ENCODE assay signal across 12 cellular contexts in the genomic region with DNA sequence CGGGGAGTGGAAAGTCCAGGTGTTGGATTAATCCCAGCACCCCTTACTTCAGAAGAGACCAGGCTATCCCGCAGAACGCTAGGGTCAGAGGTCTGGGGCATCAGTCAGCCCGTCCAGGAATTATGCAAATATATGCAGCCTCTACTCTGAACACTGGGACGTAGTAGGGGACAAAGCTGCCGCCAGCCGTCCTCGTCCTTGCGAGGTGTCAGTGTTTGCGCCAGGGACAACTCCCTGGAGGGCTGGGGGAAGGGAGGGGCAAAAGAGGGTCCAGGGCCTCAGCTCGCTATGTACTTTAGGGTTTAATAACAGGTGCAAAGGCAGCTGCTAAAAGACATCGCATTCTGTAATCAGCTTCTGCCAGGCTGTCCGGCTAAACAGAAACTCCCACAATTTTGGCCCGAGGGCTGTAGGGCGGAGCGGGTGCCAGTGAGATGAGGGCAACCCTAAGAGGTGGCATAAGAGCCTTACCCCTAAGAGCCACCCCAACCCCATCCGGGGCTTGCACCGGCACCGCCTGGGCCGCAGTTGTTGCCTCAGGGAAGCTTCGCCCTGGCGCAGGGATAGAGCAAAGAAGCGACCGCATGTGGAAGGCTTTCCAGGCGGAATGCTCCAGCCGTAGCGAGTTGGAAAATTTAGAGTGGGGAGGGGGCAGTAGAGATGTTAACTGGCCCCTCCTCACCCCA. TPM values are rescaled to one million over a fixed set of nuclear protein-coding genes. Genes with fewer than 3 reads are reported as not detected.
A peak's percentile ranks its signal among the peaks of the same experiment; 100 is the strongest.
DNase-seq lines count a peak whose midpoint lies in the region; ATAC-seq, FAIRE-seq and TF ChIP-seq lines count a peak whose summit lies in the region.
"Had no signal": no experiment of that assay in that cellular context is flagged by ENCODE, and none has a peak within 500 bp of the region (broad histone marks: within the 10 kb centered on the region; RNA-seq: fewer than 3 reads in every experiment).

No MANE protein-coding gene starts in this region.

- no peak overlapping the region for H4K5ac ChIP-seq in IMR-90 (ENCODE audit: low read depth, low read length)

- H3K4me1 ChIP-seq in IMR-90 (ENCODE audit: control insufficient read depth, insufficient read depth, low read length) = no peaks in the 10 kb centered on the region
- peaks cover 0 to 34% of the 10 kb centered on the region in 2 experiments; a peak in 4 of 5 replicates for H3K4me1 ChIP-seq in K562 (replicated peaks in 1 of 2; ENCODE audit: control insufficient read depth in 2 of 2, insufficient read depth in 2 of 2, low read length in 2 of 2)
- H3K4me1 ChIP-seq in iPS-20b (ENCODE audit: insufficient read depth, low read length) = peaks cover 15% of the 10 kb centered on the region; the same call in 1 of the 2 replicates
- peaks cover 11 to 18% (median 13%) of the 10 kb centered on the region in 3 donors for H3K4me1 ChIP-seq in skeletal muscle tissue (ENCODE audit: control insufficient read depth in 3 of 3, insufficient read depth in 3 of 3, low read length in 3 of 3)
- peaks cover 0 to 11% of the 10 kb centered on the region in 2 donors for H3K4me1 ChIP-seq in kidney (ENCODE audit: control insufficient read depth in 1 of 2, insufficient read depth in 1 of 2, low read depth in 1 of 2, low read length in 2 of 2)

- H3K23ac ChIP-seq in IMR-90 (ENCODE audit: low read depth, low read length) = no peak overlapping the region

- ATAC-seq in IMR-90 (ENCODE audit: low read depth) (peak; percentile 30), K562 (no peak), HG03159 (IDR thresholded peaks at IDR 0.05; ENCODE audit: unreplicated experiment) (no peak), GM18517 (IDR thresholded peaks at IDR 0.05; ENCODE audit: unreplicated experiment) (no peak)

- H3K4me3 Mint-ChIP-seq in activated T-helper 2 cell treated with anti-CD3 and anti-CD28 coated beads, Interferon-gamma antibody, Interleukin-2, Interleukin-4, amounts not matched to agents 10 μg/mL and 5 μg/mL and 100 μg/mL, durations not matched to agents 14 hours and 24 hours and 36 hours (ENCODE audit: low read depth) = no peak overlapping the region

- CTCF ChIA-PET in IMR-90 (lab: Yijun Ruan, JAX) (interaction anchor here (1.0 kb wide), 2 partner anchors 14 to 468 kb away, joined by 3 to 6 read pairs; no protein-coding TSS in a partner anchor), K562 (lab: Yijun Ruan, JAX; ENCODE audit: low intra/inter-chr PET ratio) (no interaction called here)

- no peak overlapping the region for H2BK5ac ChIP-seq in IMR-90 (ENCODE audit: low read depth, low read length, poor library complexity, severe bottlenecking)

- FAIRE-seq in K562 (lab: Jason Lieb, UNC) (no peak), kidney (lab: Jason Lieb, UNC) (no peak)
- FAIRE-seq: small intestine, TTC549, urothelium cell line had no signal

- TF ChIP-seq POLR2A in IMR-90 (IDR thresholded peaks at IDR 0.05; ENCODE audit: low read depth, low read length) = no peak
- no peak for TF ChIP-seq POLR2A in K562 (conservative IDR thresholded peaks at IDR 0.05)

- POLR2A ChIA-PET in IMR-90 (lab: Charles Lee; ENCODE audit: unreplicated experiment) (no interaction called here), K562 (lab: Yijun Ruan, JAX) (interaction anchor here (0.6 kb wide), 1 partner anchor 209 kb away, joined by 3 read pairs; no protein-coding TSS in a partner anchor)

- no peak overlapping the region for H3K9ac ChIP-seq in IMR-90 (ENCODE audit: low read depth, low read length)
- peak overlapping the region; percentile 29 to 44; a peak in 2 of 4 replicates for H3K9ac ChIP-seq in K562 (ENCODE audit: insufficient read depth in 1 of 2, low read depth in 2 of 2, low read length in 2 of 2)
- no peak overlapping the region for H3K9ac ChIP-seq in iPS-20b (ENCODE audit: low read depth, low read length)
- H3K9ac ChIP-seq in skeletal muscle tissue (ENCODE audit: low read depth in 1 of 3, low read length in 3 of 3) = peak overlapping the region; percentile 36 to 69 (median 64)
- no peak overlapping the region for H3K9ac ChIP-seq in kidney (ENCODE audit: low read length in 2 of 2)

- no peak overlapping the region for H2AK9ac ChIP-seq in IMR-90 (replicated peaks; ENCODE audit: low read depth, low read length, poor library complexity)

- no peak for TF ChIP-seq EP300 in K562 (IDR thresholded peaks at IDR 0.05; ENCODE audit: low read length)

- no TSS peak for BruUV-seq in IMR-90 (replicated peaks; lab: Mats Ljungman, UMichigan)
- no TSS peak for BruUV-seq in K562 (replicated peaks; lab: Mats Ljungman, UMichigan)

- H3K27me3 ChIP-seq in IMR-90 (ENCODE audit: control insufficient read depth, insufficient read depth, low read length) = peaks cover 77% of the 10 kb centered on the region
- no peaks in the 10 kb centered on the region; a peak in 1 of 5 replicates for H3K27me3 ChIP-seq in K562 (ENCODE audit: control insufficient read depth in 2 of 2, insufficient read depth in 2 of 2, low read length in 2 of 2)
- H3K27me3 ChIP-seq in iPS-20b (ENCODE audit: insufficient read depth, low read length) = peaks cover 100% of the 10 kb centered on the region
- H3K27me3 ChIP-seq in skeletal muscle tissue (ENCODE audit: control insufficient read depth in 3 of 3, insufficient read depth in 3 of 3, low read length in 3 of 3) = peaks cover 52 to 74% (median 57%) of the 10 kb centered on the region in 3 donors

- H3K79me1 ChIP-seq in IMR-90 (ENCODE audit: low read depth in 1 of 2, low read length in 2 of 2) = no peaks in the 10 kb centered on the region

- H2AFZ ChIP-seq in IMR-90 (replicated peaks; ENCODE audit: low read length, poor library complexity) (peak overlapping the region; percentile 90), K562 (ENCODE audit: low read depth, low read length) (peak overlapping the region; percentile 77)

- H3K4ac ChIP-seq in IMR-90 (ENCODE audit: low read depth, low read length) = no peak overlapping the region

- no peak overlapping the region for H2AK5ac ChIP-seq in IMR-90 (ENCODE audit: low read depth, low read length)

- H4K8ac ChIP-seq in IMR-90 (ENCODE audit: low read depth in 2 of 2, low read length in 2 of 2) = no peak overlapping the region

- H3K9me3 ChIP-seq in IMR-90 (ENCODE audit: control insufficient read depth, insufficient read depth, low read length) (peaks cover 20% of the 10 kb centered on the region; the same call in 1 of the 2 replicates), K562 (replicated peaks; ENCODE audit: control insufficient read depth, insufficient read depth, low read depth, low read length) (peaks cover 3% of the 10 kb centered on the region), iPS-20b (ENCODE audit: insufficient read depth, low read depth, low read length) (peaks cover 13% of the 10 kb centered on the region; the same call in 1 of the 2 replicates), skeletal muscle tissue (ENCODE audit: control insufficient read depth in 3 of 3, low read length in 3 of 3) (peaks cover 0 to 5% (median 0%) of the 10 kb centered on the region in 3 donors), kidney (ENCODE audit: control insufficient read depth in 1 of 2, low read length in 2 of 2) (peaks cover 0 to 3% of the 10 kb centered on the region in 2 donors)

- dilution Hi-C loops in IMR-90 (cut with HindIII; ENCODE audit: low sequenced_read_pairs, unreplicated experiment) = no loop called here

- H3K27me3 Mint-ChIP-seq in activated T-helper 2 cell treated with anti-CD3 and anti-CD28 coated beads, Interferon-gamma antibody, Interleukin-2, Interleukin-4, amounts not matched to agents 10 μg/mL and 5 μg/mL and 100 μg/mL, durations not matched to agents 14 hours and 24 hours and 36 hours (ENCODE audit: low read depth) = peaks cover 89% of the 10 kb centered on the region

- in situ Hi-C loops in IMR-90 (cut with MboI; ENCODE audit: low sequenced_read_pairs) (loop anchor here (25.0 kb wide), 1 partner anchor 791 kb away; no protein-coding TSS in a partner anchor), K562 (cut with MboI) (loop anchor here (25.0 kb wide), 1 partner anchor 466 kb away; no protein-coding TSS in a partner anchor)

- TF ChIP-seq CTCF in IMR-90 (conservative IDR thresholded peaks at IDR 0.05; ENCODE audit: low read depth, low read length) (no peak), K562 (IDR thresholded peaks at IDR 0.05 in 2 of 3, conservative IDR thresholded peaks at IDR 0.05 in 1 of 3; ENCODE audit: insufficient read depth in 2 of 3, low read depth in 1 of 3, low read length in 3 of 3) (no peak), kidney (IDR thresholded peaks at IDR 0.05; ENCODE audit: borderline replicate concordance, extremely low read depth, insufficient read depth) (no peak)

- no peak overlapping the region for H3K14ac ChIP-seq in IMR-90 (replicated peaks; ENCODE audit: low read depth, low read length)

- H3K4me1 Mint-ChIP-seq in activated T-helper 2 cell treated with anti-CD3 and anti-CD28 coated beads, Interferon-gamma antibody, Interleukin-2, Interleukin-4, amounts not matched to agents 10 μg/mL and 5 μg/mL and 100 μg/mL, durations not matched to agents 14 hours and 24 hours and 36 hours (ENCODE audit: low read depth) = no peaks in the 10 kb centered on the region

- H3K79me2 ChIP-seq in K562 (ENCODE audit: control insufficient read depth, insufficient read depth, low read length) = peaks cover 12% of the 10 kb centered on the region

- DNase-seq in IMR-90 (no peak), K562 (ENCODE audit: extremely low read depth in 1 of 4, low spot score in 3 of 4) (no peak), kidney (no peak)
- no peak for DNase-seq in activated T-helper 2 cell treated with anti-CD3 and anti-CD28 coated beads, Interferon-gamma antibody, Interleukin-2, Interleukin-4, amounts not matched to agents 10 μg/mL and 5 μg/mL and 100 μg/mL, durations not matched to agents 14 hours and 24 hours and 36 hours (ENCODE audit: low spot score)

- TF ChIP-seq RAD21 in IMR-90 (IDR thresholded peaks at IDR 0.05; ENCODE audit: low read length) (no peak), K562 (CRISPR knock-in tag; conservative IDR thresholded peaks at IDR 0.05 in 1 of 2, IDR thresholded peaks at IDR 0.05 in 1 of 2) (no peak)

- H2BK20ac ChIP-seq in IMR-90 (ENCODE audit: low read depth, low read length) = no peak overlapping the region

- 41% methylated on average over 7 of the region's 27 CpGs; no CpG with 5 or more reads in 1 of the 2 experiments for WGBS in IMR-90 (ENCODE audit: extremely low coverage in 2 of 2, insufficient read length in 1 of 2), 2 experiments
- WGBS in K562 (ENCODE audit: insufficient coverage, low coverage, missing lambda C conversion rate) = 61% methylated on average over 27 of the region's 27 CpGs

- no peak overlapping the region for H2BK15ac ChIP-seq in IMR-90 (ENCODE audit: low read depth, low read length)

- H3K36me3 ChIP-seq in IMR-90 (ENCODE audit: control insufficient read depth, insufficient read depth, low read length) = no peaks in the 10 kb centered on the region
- H3K36me3 ChIP-seq in K562 (ENCODE audit: control insufficient read depth, insufficient read depth, low read length) = no peaks in the 10 kb centered on the region
- H3K36me3 ChIP-seq in iPS-20b (ENCODE audit: insufficient read depth, low read depth, low read length) = no peaks in the 10 kb centered on the region
- H3K36me3 ChIP-seq in skeletal muscle tissue (ENCODE audit: control insufficient read depth in 3 of 3, insufficient read depth in 3 of 3, low read length in 3 of 3) = no peaks in the 10 kb centered on the region
- H3K36me3 ChIP-seq in kidney (ENCODE audit: control insufficient read depth in 1 of 2, insufficient read depth in 2 of 2, low read length in 2 of 2) = no peaks in the 10 kb centered on the region

- H3K27ac Mint-ChIP-seq in activated T-helper 2 cell treated with anti-CD3 and anti-CD28 coated beads, Interferon-gamma antibody, Interleukin-2, Interleukin-4, amounts not matched to agents 10 μg/mL and 5 μg/mL and 100 μg/mL, durations not matched to agents 14 hours and 24 hours and 36 hours = no peak overlapping the region

- H3K9me1 ChIP-seq in IMR-90 (ENCODE audit: insufficient read depth, low read length) (no peaks in the 10 kb centered on the region), K562 (ENCODE audit: control insufficient read depth, insufficient read depth, low read length) (no peaks in the 10 kb centered on the region)

- no peak overlapping the region for H3K18ac ChIP-seq in IMR-90 (ENCODE audit: low read depth, low read length)

- no peak overlapping the region for H3K4me3 ChIP-seq in IMR-90 (ENCODE audit: insufficient read depth, low read depth, low read length)
- H3K4me3 ChIP-seq in K562 = no peak overlapping the region
- peak overlapping the region; percentile 60; the same call in 1 of the 2 replicates for H3K4me3 ChIP-seq in iPS-20b (ENCODE audit: low read length)
- peak overlapping the region; percentile 61 to 75 (median 73) for H3K4me3 ChIP-seq in skeletal muscle tissue (ENCODE audit: low read length in 3 of 3)
- peak overlapping the region in 1 of 2 donors; percentile 31 for H3K4me3 ChIP-seq in kidney (ENCODE audit: low read length in 2 of 2)

- no peak overlapping the region for H2BK120ac ChIP-seq in IMR-90 (ENCODE audit: low read depth, low read length)

- H3K9me3 Mint-ChIP-seq in activated T-helper 2 cell treated with anti-CD3 and anti-CD28 coated beads, Interferon-gamma antibody, Interleukin-2, Interleukin-4, amounts not matched to agents 10 μg/mL and 5 μg/mL and 100 μg/mL, durations not matched to agents 14 hours and 24 hours and 36 hours = no peaks in the 10 kb centered on the region

- H3K27ac ChIP-seq in IMR-90 (ENCODE audit: insufficient read depth, low read length) (0 out of 2 replicates have a peak overlapping the region, but pooled peaks have one; percentile 8), K562 (ENCODE audit: extremely low read depth, low read depth, low read length) (peak overlapping the region; percentile 76; the same call in 1 of the 3 replicates), iPS-20b (ENCODE audit: low read length) (no peak overlapping the region), skeletal muscle tissue (ENCODE audit: low read depth, low read length) (peak overlapping the region; percentile 61), kidney (ENCODE audit: low read depth in 2 of 2, low read length in 2 of 2) (no peak overlapping the region)

- intact Hi-C loops in IMR-90 (cut with micrococcal nuclease) = loop anchor here (5.0 kb wide), 2 partner anchors 471 to 796 kb away; no protein-coding TSS in a partner anchor
- intact Hi-C loops in K562 (cut with micrococcal nuclease) = no loop called here
- intact Hi-C loops in kidney (cut with DNase I) = no loop called here
- intact Hi-C loops in activated T-helper 2 cell treated with anti-CD3 and anti-CD28 coated beads, Interferon-gamma antibody, Interleukin-2, Interleukin-4, amounts not matched to agents 10 μg/mL and 5 μg/mL and 100 μg/mL, durations not matched to agents 14 hours and 24 hours and 36 hours (cut with micrococcal nuclease) = loop anchor here (1.0 to 2.0 kb wide), 2 partner anchors 10 to 15 kb away; no protein-coding TSS in a partner anchor

- peaks cover 21% of the 10 kb centered on the region for H3K36me3 Mint-ChIP-seq in activated T-helper 2 cell treated with anti-CD3 and anti-CD28 coated beads, Interferon-gamma antibody, Interleukin-2, Interleukin-4, amounts not matched to agents 10 μg/mL and 5 μg/mL and 100 μg/mL, durations not matched to agents 14 hours and 24 hours and 36 hours (ENCODE audit: low read depth)

- no peak overlapping the region for H4K91ac ChIP-seq in IMR-90 (ENCODE audit: insufficient read depth, low read depth, low read length)

- no peak overlapping the region for H3K56ac ChIP-seq in IMR-90 (ENCODE audit: extremely low read depth, insufficient read depth, low read length)

- H4K20me1 ChIP-seq in IMR-90 (ENCODE audit: insufficient read depth, low read length) (no peaks in the 10 kb centered on the region), K562 (replicated peaks; ENCODE audit: control insufficient read depth, insufficient read depth, low read length) (no peaks in the 10 kb centered on the region)

- peak overlapping the region; percentile 61 for H3K4me2 ChIP-seq in IMR-90 (ENCODE audit: low read depth, low read length)
- 0 out of 2 replicates have a peak overlapping the region, but pooled peaks have one; percentile 14 for H3K4me2 ChIP-seq in K562 (ENCODE audit: insufficient read depth, low read length)

RNA-seq across cellular contexts. Expression of gene HAND2, which starts 8.4 kb away (rescaled TPM):
- 0.36 and 0.56 TPM in 2 replicates for total RNA-seq in IMR-90 (2012; rRNA removed)
- polyA plus RNA-seq in IMR-90 (2012; rRNA removed) = 0.67 and 0.97 TPM in 2 replicates
- 0.71 and 1.9 TPM in 2 replicates for polyA plus RNA-seq in IMR-90 (2012; cell fraction: cytosol; rRNA removed)
- polyA plus RNA-seq in IMR-90 (2012; cell fraction: nucleus; rRNA removed; ENCODE audit: low replicate concordance) = 0.57 and 1.4 TPM in 2 replicates
- total RNA-seq in K562 (2011; cell fraction: chromatin; rRNA removed; ENCODE audit: low replicate concordance) = 15.5 and 17.1 TPM in 2 replicates
- total RNA-seq in K562 (2011; cell fraction: nucleolus; rRNA removed) = 13.2 and 15.0 TPM in 2 replicates
- 12.4 and 14.3 TPM in 2 replicates for total RNA-seq in K562 (2011; cell fraction: nucleoplasm; rRNA removed)
- 11.8 and 12.8 TPM in 2 replicates for total RNA-seq in K562 (2014; rRNA removed)
- total RNA-seq in K562 (2014; rRNA removed; fragmentation: Illumina TruSeq; extraction: Trizol) = 3.0 and 3.3 TPM in 2 replicates
- total RNA-seq in K562 (2015; rRNA removed; fragmentation: Illumina TruSeq; extraction: Trizol) = 4.2 and 5.6 TPM in 2 replicates
- total RNA-seq in K562 (2021) = 6.0 and 6.6 TPM in 2 replicates
- polyA plus RNA-seq in K562 (2011; rRNA removed) = 0.58 and 2.6 TPM in 2 replicates
- 0.43 and 1.7 TPM in 2 replicates for polyA plus RNA-seq in K562 (2011; cell fraction: cytosol; rRNA removed)
- 0.94 and 6.5 TPM in 2 replicates for polyA plus RNA-seq in K562 (2011; cell fraction: nucleus; rRNA removed)
- 4.1 and 4.4 TPM in 2 replicates for polyA plus RNA-seq in K562 (2012)
- 4.9 and 6.4 TPM in 2 replicates for polyA plus RNA-seq in K562 (2014; fragmentation: Illumina TruSeq; extraction: Trizol)
- 1 to 10 TPM; 1.7 to 2.0 TPM for polyA plus RNA-seq in K562 (2014; fragmentation: Nextera tagmentation; extraction: Ambion mirVana)
- 4.9 and 6.6 TPM in 2 replicates for polyA plus RNA-seq in K562 (2014; rRNA removed)
- 0.30 and 2.8 TPM in 2 replicates for polyA minus RNA-seq in K562 (2011; rRNA and poly(A)+ RNA removed)
- polyA minus RNA-seq in K562 (2011; cell fraction: cytosol; rRNA and poly(A)+ RNA removed) = 2.8 TPM in 1 of 2 replicates, not detected in the other
- polyA minus RNA-seq in K562 (2011; cell fraction: nucleus; rRNA and poly(A)+ RNA removed) = 1.3 and 3.5 TPM in 2 replicates
- 1.0 TPM for total RNA-seq in skeletal muscle tissue
- total RNA-seq in kidney = 0.31 TPM
- not detected for polyA plus RNA-seq in kidney (ENCODE audit: insufficient read depth, low read depth, low replicate concordance)
- not detected in 2 replicates for total RNA-seq in activated T-helper 2 cell treated with anti-CD3 and anti-CD28 coated beads, Interferon-gamma antibody, Interleukin-2, Interleukin-4, amounts not matched to agents 10 μg/mL and 5 μg/mL and 100 μg/mL, durations not matched to agents 14 hours and 24 hours and 36 hours
- total RNA-seq: dermis blood vessel endothelial cell had no signal

Comparison
In these comparisons a context has a peak if more than half of its experiments do, and no peak if none do; other contexts are left out.
1. H3K27ac ChIP-seq: peak in IMR-90 (single experiment), K562 (single experiment) and skeletal muscle tissue (single experiment); none in iPS-20b (single experiment) and kidney (0 of 2).
2. H3K4me3 ChIP-seq: peak in iPS-20b (single experiment) and skeletal muscle tissue (3 of 3); none in IMR-90 (single experiment) and K562 (single experiment).
3. H3K9ac ChIP-seq: peak in K562 (2 of 2) and skeletal muscle tissue (3 of 3); none in IMR-90 (single experiment), iPS-20b (single experiment) and kidney (0 of 2).
4. intact Hi-C loops: an anchor here in IMR-90 (5.0 kb wide) and activated T-helper 2 cell treated with anti-CD3 and anti-CD28 coated beads, Interferon-gamma antibody, Interleukin-2, Interleukin-4, amounts not matched to agents 10 μg/mL and 5 μg/mL and 100 μg/mL, durations not matched to agents 14 hours and 24 hours and 36 hours (1.0 to 2.0 kb wide); none called in K562 and kidney.